21 cellular contexts compared by ENCODE assay signal in the genomic region with DNA sequence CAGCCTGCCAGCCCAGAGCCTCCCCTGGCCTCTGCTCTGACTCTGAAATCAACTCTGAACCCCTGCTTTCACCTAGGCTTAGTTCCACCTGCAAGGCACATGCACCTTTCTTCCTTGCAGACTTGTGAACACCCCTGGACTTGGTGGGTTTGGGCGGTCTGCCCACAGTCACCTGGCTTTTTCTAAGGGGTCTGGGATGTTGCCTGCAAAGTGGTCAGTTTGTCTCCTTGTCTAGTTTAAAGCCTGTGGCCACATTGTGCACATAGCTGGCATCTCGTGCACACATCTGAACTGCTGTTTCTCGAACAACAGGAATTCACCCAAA.
DNase-seq lines count a peak whose midpoint lies in the region; ATAC-seq and TF ChIP-seq lines count a peak whose summit lies in the region.
"Had no signal": no experiment of that assay in that cellular context is flagged by ENCODE, and none has a peak within 500 bp of the region (broad histone marks: within the 10 kb centered on the region; RNA-seq: fewer than 3 reads in every experiment).

No MANE protein-coding gene starts in this region.

- no peak for TF ChIP-seq EP300 in gastroesophageal sphincter (IDR thresholded peaks at IDR 0.05)

- H3K4me3 ChIP-seq in BJ (ENCODE audit: low read depth, low read length), result peak overlapping the region; percentile 21
- H3K4me3 ChIP-seq in gastroesophageal sphincter, result no peak overlapping the region
- H3K4me3 ChIP-seq in skeletal muscle cell (ENCODE audit: low read depth, low read length), result peak overlapping the region; percentile 27
- H3K4me3 ChIP-seq: HAP-1, pancreas had no signal

- WGBS in gastroesophageal sphincter (ENCODE audit: low coverage in 1 of 2), 2 donors, result 38 to 53% methylated on average over 2 of the region's 3 CpGs

- CTCF ChIA-PET in BJ (lab: Yijun Ruan, JAX) (interaction anchor here (1.0 to 1.4 kb wide), 2 partner anchors 67 to 68 kb away, joined by 3 read pairs; no protein-coding TSS in a partner anchor), RWPE1 (lab: Yijun Ruan, JAX) (interaction anchor here (0.6 kb wide), 1 partner anchor 64 kb away, joined by 3 read pairs; no protein-coding TSS in a partner anchor)

- H3K36me3 ChIP-seq in BJ (ENCODE audit: control insufficient read depth, insufficient read depth, low read length) (no peaks in the 10 kb centered on the region), gastroesophageal sphincter (no peaks in the 10 kb centered on the region)
- H3K36me3 ChIP-seq: HAP-1, pancreas had no signal

- peak overlapping the region; percentile 86 for H3K27ac ChIP-seq in RWPE1
- peak overlapping the region in 3 of 4 donors; percentile 31 to 35 (median 32) for H3K27ac ChIP-seq in gastroesophageal sphincter
- H3K27ac ChIP-seq: pancreas had no signal

- peaks cover 48 to 75% of the 10 kb centered on the region in 2 donors for H3K27me3 Mint-ChIP-seq in natural killer cell (ENCODE audit: low read depth in 2 of 2)

- no peaks in the 10 kb centered on the region for H3K4me1 Mint-ChIP-seq in natural killer cell
- H3K4me1 Mint-ChIP-seq: T-cell had no signal

- H3K4me1 ChIP-seq in gastroesophageal sphincter, result no peaks in the 10 kb centered on the region
- H3K4me1 ChIP-seq: pancreas had no signal

- no peaks in the 10 kb centered on the region for H3K9me3 Mint-ChIP-seq in natural killer cell

- no peaks in the 10 kb centered on the region for H3K36me3 Mint-ChIP-seq in natural killer cell
- H3K36me3 Mint-ChIP-seq: T-cell had no signal

- intact Hi-C loops in natural killer cell (cut with micrococcal nuclease), result no loop called here

- no peak overlapping the region for H3K27ac Mint-ChIP-seq in natural killer cell
- H3K27ac Mint-ChIP-seq: CD4-positive, alpha-beta T cell; T-cell had no signal

- POLR2A ChIA-PET in BJ (lab: Charles Lee), result no interaction called here
- POLR2A ChIA-PET in RWPE1 (lab: Yijun Ruan, JAX; ENCODE audit: low non-redundant PET), result no interaction called here

- H3K27me3 ChIP-seq in BJ (ENCODE audit: control insufficient read depth, insufficient read depth, low read length), result no peaks in the 10 kb centered on the region
- peaks cover 39% of the 10 kb centered on the region for H3K27me3 ChIP-seq in gastroesophageal sphincter
- H3K27me3 ChIP-seq: pancreas had no signal

- TF ChIP-seq POLR2A in gastroesophageal sphincter (IDR thresholded peaks at IDR 0.05), result no peak

- no peak for ATAC-seq in gastroesophageal sphincter
- no peak for ATAC-seq in natural killer cell
- ATAC-seq in HG03108 (IDR thresholded peaks at IDR 0.05; ENCODE audit: unreplicated experiment), result no peak
- ATAC-seq: activated T-cell treated with anti-CD3 and anti-CD28 coated beads, Interleukin-2, amount 50 U/mL, for 4 hours; T-cell had no signal

- H3K4me3 Mint-ChIP-seq in natural killer cell, result no peak overlapping the region
- H3K4me3 Mint-ChIP-seq: activated T-cell treated with anti-CD3 and anti-CD28 coated beads, Interleukin-2, amount 50 U/mL, for 4 hours; CD4-positive, alpha-beta T cell; T-cell had no signal

- DNase-seq in BJ (ENCODE audit: low read depth), result no peak
- DNase-seq in RWPE1 (ENCODE audit: low spot score), result no peak
- DNase-seq in skeletal muscle cell (ENCODE audit: low read depth), result no peak
- DNase-seq in natural killer cell, result no peak
- no peak for DNase-seq in SW 1271 (lab: John Stamatoyannopoulos, UW)
- DNase-seq in NCI-H2081 treated with DMSO at 0.1 percent for 48 hours (lab: John Stamatoyannopoulos, UW), result no peak
- DNase-seq: activated CD4-positive, CD25-positive, alpha-beta regulatory T cell treated with anti-CD3 and anti-CD28 coated beads, Interleukin-2, amount 50 U/mL, for 72 hours; activated naive CD4-positive, alpha-beta T cell treated with Interleukin-2 at 50 U/mL for 16 hours; activated T-cell treated with anti-CD3 and anti-CD28 coated beads, Interleukin-2, amount 50 U/mL, for 4 hours; amygdala; CD4-positive, alpha-beta T cell; DMS153; NCI-H1694; NCI-H2171 treated with DMSO at 0.1 percent for 48 hours; NCI-H526 treated with DMSO at 0.1 percent for 48 hours; pancreas; SHP77; T-cell had no signal

- TF ChIP-seq CTCF in BJ (IDR thresholded peaks at IDR 0.05; ENCODE audit: insufficient read depth, low read depth, low read length) (no peak), RWPE1 (conservative IDR thresholded peaks at IDR 0.05; ENCODE audit: low read depth) (no peak), gastroesophageal sphincter (IDR thresholded peaks at IDR 0.05) (no peak), natural killer cell (IDR thresholded peaks at IDR 0.05) (no peak)

- H3K9me3 ChIP-seq in gastroesophageal sphincter, result peaks cover 0 to 20% (median 0%) of the 10 kb centered on the region in 3 donors
- H3K9me3 ChIP-seq: HAP-1, pancreas had no signal

Comparison
In these comparisons a context has a peak if more than half of its experiments do, and no peak if none do; other contexts are left out.
1. H3K4me3 ChIP-seq: peak in BJ (single experiment) and skeletal muscle cell (single experiment); none in gastroesophageal sphincter (0 of 2).